28 cellular contexts compared by ENCODE assay signal in the genomic region with DNA sequence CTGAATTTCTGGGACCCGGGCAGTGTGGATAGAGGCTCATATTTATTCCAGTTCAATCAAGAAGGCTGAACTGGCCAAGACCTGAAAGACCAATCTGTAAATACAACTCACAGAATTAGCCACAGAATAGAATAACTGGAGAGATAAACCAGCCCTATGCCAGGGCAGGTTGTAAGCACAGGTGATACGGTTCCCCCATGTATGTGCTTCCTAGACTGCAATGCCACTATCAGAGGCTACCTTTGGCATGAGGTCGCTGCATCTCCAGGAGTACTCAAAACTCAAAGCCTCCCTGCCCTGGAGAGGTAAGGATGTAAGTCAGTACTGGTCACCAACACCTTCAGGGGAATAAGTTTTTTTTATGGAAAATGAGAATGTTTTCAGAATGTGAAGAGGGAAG.
"Had no signal": no experiment of that assay in that cellular context is flagged by ENCODE, and none has a peak within 500 bp of the region (broad histone marks: within the 10 kb centered on the region; RNA-seq: fewer than 3 reads in every experiment).

No MANE protein-coding gene starts in this region.

- H3K27ac ChIP-seq: brain microvascular endothelial cell, dorsolateral prefrontal cortex, WERI-Rb-1 had no signal

- ATAC-seq: activated CD4-positive, CD25-positive, alpha-beta regulatory T cell treated with anti-CD3 and anti-CD28 coated beads, Interleukin-2, amount 50 U/mL, for 24 hours; activated CD8-positive, alpha-beta T cell treated with anti-CD3 and anti-CD28 coated beads for 36 hours; activated T-cell treated with anti-CD3 and anti-CD28 coated beads, Interleukin-2, amount 50 U/mL, for 4 hours; activated T-helper 17 cell treated with anti-CD3 and anti-CD28 coated beads, Interleukin-2, amount 50 U/mL, for 72 hours; esophagus mucosa; T-helper 17 cell had no signal

- DNase-seq: activated B cell treated with CpG ODN at 0.5 μM for 24 hours; activated CD4-positive, alpha-beta T cell treated with anti-CD3 and anti-CD28 coated beads for 48 hours; activated CD4-positive, alpha-beta T cell treated with anti-CD3 and anti-CD28 coated beads, Interleukin-2, amount 50 U/mL, for 1 hour; activated CD4-positive, alpha-beta T cell treated with anti-CD3 and anti-CD28 coated beads, Interleukin-2, amount 50 U/mL, for 48 hours; activated CD8-positive, alpha-beta memory T cell treated with anti-CD3 and anti-CD28 coated beads for 24 hours; activated CD8-positive, alpha-beta T cell treated with anti-CD3 and anti-CD28 coated beads for 36 hours; activated effector memory CD4-positive, alpha-beta T cell treated with Interleukin-2 at 50 U/mL for 16 hours; activated gamma-delta T cell treated with Interleukin-2 at 50 U/mL for 16 hours; activated naive CD4-positive, alpha-beta T cell treated with anti-CD3 and anti-CD28 coated beads, Interleukin-2, amount 50 U/mL, for 16 hours; activated naive CD4-positive, alpha-beta T cell treated with Interleukin-2 at 50 U/mL for 16 hours; activated T-cell treated with anti-CD3 and anti-CD28 coated beads, Interleukin-2, amount 50 U/mL, for 4 hours; amniotic stem cell; anterior cingulate cortex; brain microvascular endothelial cell; dorsolateral prefrontal cortex; effector memory CD4-positive, alpha-beta T cell; endodermal cell; foreskin fibroblast; T-helper 1 cell; T-helper 17 cell; T1000; WERI-Rb-1 had no signal

- H3K27me3 ChIP-seq: brain microvascular endothelial cell, dorsolateral prefrontal cortex had no signal

- H3K4me3 ChIP-seq: coronary artery, dorsolateral prefrontal cortex had no signal

- FAIRE-seq: bronchial epithelial cell, frontal cortex had no signal

- H3K36me3 ChIP-seq: brain microvascular endothelial cell had no signal
